In the genomic region with DNA sequence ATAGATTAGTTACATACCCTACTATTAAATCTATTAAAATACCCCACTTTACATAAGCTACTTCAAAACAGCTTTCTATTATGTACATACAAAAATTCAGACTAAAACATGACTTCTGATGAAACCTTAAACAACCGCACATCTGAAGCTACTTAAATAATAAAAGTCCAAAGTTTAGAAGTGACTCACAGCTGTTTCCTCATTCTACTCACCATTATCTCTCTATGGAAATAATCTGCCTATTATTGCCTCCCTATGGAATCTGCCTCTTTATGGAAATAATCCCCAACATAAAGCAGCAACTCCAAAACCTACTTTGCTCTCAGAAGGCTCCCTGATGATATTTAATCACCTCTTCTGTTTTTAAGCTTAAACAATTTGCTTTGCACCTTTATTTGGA, we compare ENCODE assay signal across 21 cellular contexts. TPM values are rescaled to one million over a fixed set of nuclear protein-coding genes. Genes with fewer than 3 reads are reported as not detected.
DNase-seq lines count a peak whose midpoint lies in the region; ATAC-seq and TF ChIP-seq lines count a peak whose summit lies in the region.
"Had no signal": no experiment of that assay in that cellular context is flagged by ENCODE, and none has a peak within 500 bp of the region (broad histone marks: within the 10 kb centered on the region; RNA-seq: fewer than 3 reads in every experiment).

No MANE protein-coding gene starts in this region.

- ATAC-seq in HG03354 (IDR thresholded peaks at IDR 0.05; ENCODE audit: poor library complexity, severe bottlenecking, unreplicated experiment), result no peak
- ATAC-seq: activated CD4-positive, alpha-beta T cell treated with anti-CD3 and anti-CD28 coated beads for 36 hours; heart left ventricle had no signal

- H3K27ac Mint-ChIP-seq in Caco-2 (ENCODE audit: unreplicated experiment) (peak overlapping the region; percentile 94), progenitor cell of endocrine pancreas (no peak overlapping the region)
- no peak overlapping the region for H3K27ac Mint-ChIP-seq in activated CD4-positive, alpha-beta T cell treated with anti-CD3 and anti-CD28 coated beads, Interleukin-2, amount 10 ng/mL, durations not matched to agents 7 days and 5 days
- H3K27ac Mint-ChIP-seq: activated CD4-positive, alpha-beta T cell treated with anti-CD3 and anti-CD28 coated beads for 36 hours had no signal

- H3K4me3 Mint-ChIP-seq in Caco-2 (ENCODE audit: unreplicated experiment) (peak overlapping the region; percentile 51), progenitor cell of endocrine pancreas (ENCODE audit: low read depth) (no peak overlapping the region)
- H3K4me3 Mint-ChIP-seq in activated CD4-positive, alpha-beta T cell treated with anti-CD3 and anti-CD28 coated beads, Interleukin-2, amount 10 ng/mL, durations not matched to agents 7 days and 5 days, result no peak overlapping the region
- H3K4me3 Mint-ChIP-seq: activated CD4-positive, alpha-beta T cell treated with anti-CD3 and anti-CD28 coated beads for 36 hours had no signal

- H3K36me3 ChIP-seq in Caco-2 (ENCODE audit: control insufficient read depth, insufficient read depth, low read length), result no peaks in the 10 kb centered on the region; the same call in none of the 2 replicates
- H3K36me3 ChIP-seq: heart left ventricle, SJSA1, uterus had no signal

- H3K4me3 ChIP-seq in Caco-2 (ENCODE audit: low read depth, low read length), result no peak overlapping the region
- no peak overlapping the region for H3K4me3 ChIP-seq in skeletal muscle cell (ENCODE audit: low read depth, low read length)
- H3K4me3 ChIP-seq: heart left ventricle, SJSA1, uterus had no signal

- H3K36me3 Mint-ChIP-seq in Caco-2 (ENCODE audit: insufficient read depth, unreplicated experiment) (no peaks in the 10 kb centered on the region), progenitor cell of endocrine pancreas (ENCODE audit: insufficient read depth) (no peaks in the 10 kb centered on the region)
- no peaks in the 10 kb centered on the region for H3K36me3 Mint-ChIP-seq in activated CD4-positive, alpha-beta T cell treated with anti-CD3 and anti-CD28 coated beads, Interleukin-2, amount 10 ng/mL, durations not matched to agents 7 days and 5 days (ENCODE audit: low read depth)

- POLR2A ChIA-PET in Caco-2 (lab: Charles Lee), result interaction anchor here (0.7 kb wide), 1 partner anchor 21 kb away, joined by 3 read pairs; no protein-coding TSS in a partner anchor
- POLR2A ChIA-PET in activated CD4-positive, alpha-beta T cell treated with anti-CD3 and anti-CD28 coated beads, Interleukin-2, amount 10 ng/mL, durations not matched to agents 7 days and 5 days (lab: Charles Lee), result no interaction called here

- intact Hi-C loops in Caco-2 (cut with micrococcal nuclease; ENCODE audit: unreplicated experiment), result loop anchor here (10.0 kb wide), 1 partner anchor 180 kb away; no protein-coding TSS in a partner anchor

- H3K27me3 Mint-ChIP-seq in Caco-2 (ENCODE audit: insufficient read depth, unreplicated experiment) (no peaks in the 10 kb centered on the region), progenitor cell of endocrine pancreas (no peaks in the 10 kb centered on the region)
- peaks cover 16% of the 10 kb centered on the region for H3K27me3 Mint-ChIP-seq in activated CD4-positive, alpha-beta T cell treated with anti-CD3 and anti-CD28 coated beads, Interleukin-2, amount 10 ng/mL, durations not matched to agents 7 days and 5 days

- H3K9me3 Mint-ChIP-seq in Caco-2 (ENCODE audit: unreplicated experiment) (peaks cover 17% of the 10 kb centered on the region), progenitor cell of endocrine pancreas (ENCODE audit: low read depth) (peaks cover 4% of the 10 kb centered on the region)
- peaks cover 5% of the 10 kb centered on the region for H3K9me3 Mint-ChIP-seq in activated CD4-positive, alpha-beta T cell treated with anti-CD3 and anti-CD28 coated beads, Interleukin-2, amount 10 ng/mL, durations not matched to agents 7 days and 5 days

- no peak for TF ChIP-seq CTCF in Caco-2 (IDR thresholded peaks at IDR 0.05; ENCODE audit: insufficient read depth in 1 of 2, low read depth in 1 of 2, low read length in 1 of 2, severe bottlenecking in 1 of 2, unreplicated experiment in 1 of 2)
- TF ChIP-seq CTCF in GM20000 (IDR thresholded peaks at IDR 0.05; ENCODE audit: extremely low read depth, missing control alignments), result no peak
- TF ChIP-seq CTCF in progenitor cell of endocrine pancreas (IDR thresholded peaks at IDR 0.05; ENCODE audit: unreplicated experiment), result no peak

- H3K4me1 ChIP-seq in Caco-2, result peaks cover 16% of the 10 kb centered on the region
- H3K4me1 ChIP-seq: heart left ventricle, SJSA1, uterus had no signal

- CTCF ChIA-PET in Caco-2 (lab: Charles Lee), result interaction anchor here (0.6 kb wide), 1 partner anchor 525 kb away, joined by 3 read pairs; no protein-coding TSS in a partner anchor
- CTCF ChIA-PET in activated CD4-positive, alpha-beta T cell treated with anti-CD3 and anti-CD28 coated beads, Interleukin-2, amount 10 ng/mL, durations not matched to agents 7 days and 5 days (lab: Charles Lee), result no interaction called here

- DNase-seq in Caco-2, result peak in 1 of 2 experiments; percentile 41
- peak; percentile 4 for DNase-seq in OCI-M1 (lab: John Stamatoyannopoulos, UW)
- peak; percentile 80 for DNase-seq in dedifferentiated amniotic fluid mesenchymal stem cell (ENCODE audit: extremely low spot score)
- peak; percentile 22 for DNase-seq in skeletal muscle cell (ENCODE audit: low read depth)
- no peak for DNase-seq in activated CD4-positive, alpha-beta T cell treated with anti-CD3 and anti-CD28 coated beads, Interleukin-2, amount 10 ng/mL, durations not matched to agents 7 days and 5 days
- DNase-seq in GM20000 (ENCODE audit: low spot score), result no peak
- no peak for DNase-seq in progenitor cell of endocrine pancreas (ENCODE audit: low spot score, unreplicated experiment)
- DNase-seq: activated CD4-positive, alpha-beta T cell treated with anti-CD3 and anti-CD28 coated beads for 36 hours; activated gamma-delta T cell; cortex of kidney; GF-D8; heart left ventricle; KBM-7; NCI-H1048; NCI-H2081 treated with DMSO at 0.1 percent for 48 hours; NCI-H526 treated with DMSO at 0.1 percent for 48 hours; T1000; uterus had no signal

- no peaks in the 10 kb centered on the region for H3K27me3 ChIP-seq in Caco-2 (replicated peaks; ENCODE audit: control insufficient read depth, insufficient read depth, low read length)
- H3K27me3 ChIP-seq: heart left ventricle, SJSA1, uterus had no signal

- peaks cover 7% of the 10 kb centered on the region for H3K9me3 ChIP-seq in Caco-2
- H3K9me3 ChIP-seq: uterus had no signal

- H3K4me1 Mint-ChIP-seq in Caco-2 (ENCODE audit: low read depth, unreplicated experiment) (peaks cover 17% of the 10 kb centered on the region), progenitor cell of endocrine pancreas (ENCODE audit: low read depth) (no peaks in the 10 kb centered on the region)
- no peaks in the 10 kb centered on the region for H3K4me1 Mint-ChIP-seq in activated CD4-positive, alpha-beta T cell treated with anti-CD3 and anti-CD28 coated beads, Interleukin-2, amount 10 ng/mL, durations not matched to agents 7 days and 5 days
- H3K4me1 Mint-ChIP-seq: activated CD4-positive, alpha-beta T cell treated with anti-CD3 and anti-CD28 coated beads for 36 hours had no signal

- no TSS peak for BruUV-seq in Caco-2 (replicated peaks; lab: Mats Ljungman, UMichigan)

RNA-seq across cellular contexts. Expression of a gene that starts 15.7 kb away (rescaled TPM):
- 5.7 and 5.8 TPM in 2 replicates for total RNA-seq in Caco-2 (2022)
- total RNA-seq in activated CD4-positive, alpha-beta T cell treated with anti-CD3 and anti-CD28 coated beads, Interleukin-2, amount 10 ng/mL, durations not matched to agents 7 days and 5 days, result under 1 TPM; 0.06 to 0.10 TPM
- total RNA-seq in progenitor cell of endocrine pancreas, result 0.51 and 0.79 TPM in 2 replicates
- total RNA-seq: activated CD4-positive, alpha-beta T cell treated with anti-CD3 and anti-CD28 coated beads for 36 hours; OCI-LY7; SJSA1 had no signal

Comparison
In these comparisons a context has a peak if more than half of its experiments do, and no peak if none do; other contexts are left out.
1. DNase-seq: peak in OCI-M1 (single experiment), dedifferentiated amniotic fluid mesenchymal stem cell (single experiment) and skeletal muscle cell (single experiment); none in activated CD4-positive, alpha-beta T cell treated with anti-CD3 and anti-CD28 coated beads, Interleukin-2, amount 10 ng/mL, durations not matched to agents 7 days and 5 days (single experiment), GM20000 (single experiment) and progenitor cell of endocrine pancreas (single experiment).